8 cellular contexts compared by ENCODE assay signal in genomic region chr1:178341218-178341956, GRCh38.
DNase-seq lines count a peak whose midpoint lies in the region; ATAC-seq and TF ChIP-seq lines count a peak whose summit lies in the region.

No MANE protein-coding gene starts in this region.

- POLR2A ChIA-PET in activated CD8-positive, alpha-beta T cell treated with anti-CD3 and anti-CD28 coated beads for 36 hours (lab: Charles Lee), result no interaction called here

- peaks cover 5 to 16% of the 10 kb centered on the region in 2 donors for H3K4me1 ChIP-seq in adrenal gland (replicated peaks in 1 of 2)

- no peak overlapping the region for H3K27ac Mint-ChIP-seq in activated CD8-positive, alpha-beta T cell treated with anti-CD3 and anti-CD28 coated beads for 36 hours
- H3K27ac Mint-ChIP-seq in activated naive CD8-positive, alpha-beta T cell treated with anti-CD3 and anti-CD28 coated beads, Interleukin-2, amount 50 U/mL, for 24 hours, result no peak overlapping the region

- H3K4me1 Mint-ChIP-seq in activated CD8-positive, alpha-beta T cell treated with anti-CD3 and anti-CD28 coated beads for 36 hours (ENCODE audit: low read depth), result no peaks in the 10 kb centered on the region
- no peaks in the 10 kb centered on the region for H3K4me1 Mint-ChIP-seq in activated naive CD8-positive, alpha-beta T cell treated with anti-CD3 and anti-CD28 coated beads, Interleukin-2, amount 50 U/mL, for 24 hours

- no peak overlapping the region for H3K27ac ChIP-seq in adrenal gland

- WGBS in adrenal gland, 4 donors, result 54 to 59% (median 56%) methylated on average over 10 of the region's 10 CpGs

- DNase-seq in GM04504 (ENCODE audit: low read depth) (peak; percentile 79), adrenal gland (peak in 6 of 7 donors; percentile 30 to 66 (median 48)), left cardiac atrium (peak; percentile 44), pulmonary artery endothelial cell (ENCODE audit: low read depth, low spot score) (peak; percentile 77), MV-4-11 (lab: John Stamatoyannopoulos, UW) (no peak)
- DNase-seq in activated CD8-positive, alpha-beta T cell treated with anti-CD3 and anti-CD28 coated beads for 36 hours, result no peak
- no peak for DNase-seq in activated naive CD8-positive, alpha-beta T cell treated with anti-CD3 and anti-CD28 coated beads, Interleukin-2, amount 50 U/mL, for 24 hours

- no peaks in the 10 kb centered on the region for H3K9me3 ChIP-seq in adrenal gland (replicated peaks in 1 of 3)

- intact Hi-C loops in adrenal gland (cut with DNase I), result no loop called here
- intact Hi-C loops in left cardiac atrium (cut with DNase I), result no loop called here
- intact Hi-C loops in activated CD8-positive, alpha-beta T cell treated with anti-CD3 and anti-CD28 coated beads for 36 hours (cut with micrococcal nuclease), result no loop called here

- H3K27me3 Mint-ChIP-seq in activated CD8-positive, alpha-beta T cell treated with anti-CD3 and anti-CD28 coated beads for 36 hours, result peaks cover 3% of the 10 kb centered on the region
- H3K27me3 Mint-ChIP-seq in activated naive CD8-positive, alpha-beta T cell treated with anti-CD3 and anti-CD28 coated beads, Interleukin-2, amount 50 U/mL, for 24 hours, result peaks cover 1% of the 10 kb centered on the region

- CTCF ChIA-PET in activated CD8-positive, alpha-beta T cell treated with anti-CD3 and anti-CD28 coated beads for 36 hours (lab: Charles Lee), result interaction anchor here (0.6 to 1.0 kb wide), 2 partner anchors 29 to 31 kb away, joined by 3 to 4 read pairs; no protein-coding TSS in a partner anchor

- no peak for TF ChIP-seq CTCF in adrenal gland (IDR thresholded peaks at IDR 0.05)
- no peak for TF ChIP-seq CTCF in activated CD8-positive, alpha-beta T cell treated with anti-CD3 and anti-CD28 coated beads for 36 hours (IDR thresholded peaks at IDR 0.05)

- H3K27me3 ChIP-seq in adrenal gland, result no peaks in the 10 kb centered on the region

- TF ChIP-seq POLR2A in adrenal gland (IDR thresholded peaks at IDR 0.05), result peak in 1 of 2 donors; percentile 42

- no peaks in the 10 kb centered on the region for H3K9me3 Mint-ChIP-seq in activated CD8-positive, alpha-beta T cell treated with anti-CD3 and anti-CD28 coated beads for 36 hours
- no peaks in the 10 kb centered on the region for H3K9me3 Mint-ChIP-seq in activated naive CD8-positive, alpha-beta T cell treated with anti-CD3 and anti-CD28 coated beads, Interleukin-2, amount 50 U/mL, for 24 hours

- H3K4me3 ChIP-seq in adrenal gland, result peak overlapping the region in 1 of 4 donors; percentile 3

- peak; percentile 51 to 77 for ATAC-seq in left cardiac atrium
- no peak for ATAC-seq in activated CD8-positive, alpha-beta T cell treated with anti-CD3 and anti-CD28 coated beads for 36 hours
- ATAC-seq in GM21367 (IDR thresholded peaks at IDR 0.05; ENCODE audit: unreplicated experiment), result no peak
- ATAC-seq in activated naive CD8-positive, alpha-beta T cell treated with anti-CD3 and anti-CD28 coated beads, Interleukin-2, amount 50 U/mL, for 24 hours, result no peak

- H3K36me3 ChIP-seq in adrenal gland (replicated peaks in 1 of 2), result no peaks in the 10 kb centered on the region

- no peak overlapping the region for H3K4me3 Mint-ChIP-seq in activated CD8-positive, alpha-beta T cell treated with anti-CD3 and anti-CD28 coated beads for 36 hours
- H3K4me3 Mint-ChIP-seq in activated naive CD8-positive, alpha-beta T cell treated with anti-CD3 and anti-CD28 coated beads, Interleukin-2, amount 50 U/mL, for 24 hours, result no peak overlapping the region

- no peaks in the 10 kb centered on the region for H3K36me3 Mint-ChIP-seq in activated CD8-positive, alpha-beta T cell treated with anti-CD3 and anti-CD28 coated beads for 36 hours (ENCODE audit: low read depth)
- H3K36me3 Mint-ChIP-seq in activated naive CD8-positive, alpha-beta T cell treated with anti-CD3 and anti-CD28 coated beads, Interleukin-2, amount 50 U/mL, for 24 hours (ENCODE audit: low read depth), result no peaks in the 10 kb centered on the region

Comparison
In these comparisons a context has a peak if more than half of its experiments do, and no peak if none do; other contexts are left out.
1. DNase-seq: peak in GM04504 (single experiment), adrenal gland (6 of 7), left cardiac atrium (single experiment) and pulmonary artery endothelial cell (single experiment); none in MV-4-11 (single experiment), activated CD8-positive, alpha-beta T cell treated with anti-CD3 and anti-CD28 coated beads for 36 hours (single experiment) and activated naive CD8-positive, alpha-beta T cell treated with anti-CD3 and anti-CD28 coated beads, Interleukin-2, amount 50 U/mL, for 24 hours (single experiment).
2. ATAC-seq: peak in left cardiac atrium (2 of 2); none in activated CD8-positive, alpha-beta T cell treated with anti-CD3 and anti-CD28 coated beads for 36 hours (single experiment), GM21367 (single experiment) and activated naive CD8-positive, alpha-beta T cell treated with anti-CD3 and anti-CD28 coated beads, Interleukin-2, amount 50 U/mL, for 24 hours (single experiment).